In genomic region chr2:222840060-222840802, GRCh38 we compare ENCODE assay signal across 26 cellular contexts.
"Had no signal": no experiment of that assay in that cellular context is flagged by ENCODE, and none has a peak within 500 bp of the region (broad histone marks: within the 10 kb centered on the region; RNA-seq: fewer than 3 reads in every experiment).

No MANE protein-coding gene starts in this region.

- H3K4me3 Mint-ChIP-seq: activated T-helper 1 cell treated with anti-CD3 and anti-CD28 coated beads, Interleukin-12 subunit alpha, Interleukin-12 subunit beta, Interleukin-2, Interleukin-4 antibody, amounts not matched to agents 30 ng/mL and 10 ng/mL and 1 ng/mL, durations not matched to agents 14 hours and 24 hours and 36 hours; mesothelial cell of epicardium; naive thymus-derived CD8-positive, alpha-beta T cell; neural progenitor cell; stimulated activated naive B cell treated with anti-CD40 and anti-IgM and Interleukin-4, amounts not matched to agents 10 μg/mL and 1 μg/mL and 100 μg/mL, for 72 hours; WTC11 had no signal

- H3K36me3 Mint-ChIP-seq: mesothelial cell of epicardium; neural progenitor cell; stimulated activated naive B cell treated with anti-CD40 and anti-IgM and Interleukin-4, amounts not matched to agents 10 μg/mL and 1 μg/mL and 100 μg/mL, for 72 hours; WTC11 had no signal

- DNase-seq: activated CD4-positive, alpha-beta T cell treated with anti-CD3 and anti-CD28 coated beads, Interleukin-2, amount 50 U/mL, for 48 hours; activated gamma-delta T cell; activated naive CD4-positive, alpha-beta T cell treated with anti-CD3 and anti-CD28 coated beads, Interleukin-2, amount 50 U/mL, for 16 hours; adrenal gland; brain microvascular endothelial cell; central memory CD4-positive, alpha-beta T cell; effector memory CD4-positive, alpha-beta T cell; gastrocnemius medialis; hippocampal formation; left ventricle myocardium superior; mammary epithelial cell; naive thymus-derived CD8-positive, alpha-beta T cell; pancreas; sigmoid colon; stimulated activated CD4-positive, alpha-beta T cell treated with anti-CD3 and anti-CD28 coated beads, Interleukin-15, amount 100 ng/mL, for 24 hours; stimulated activated CD8-positive, alpha-beta memory T cell treated with anti-CD3 and anti-CD28 coated beads, Interleukin-4, amount 100 ng/mL, for 48 hours; stimulated activated naive B cell treated with anti-CD40 and anti-IgM and Interleukin-4, amounts not matched to agents 10 μg/mL and 1 μg/mL and 100 μg/mL, for 72 hours; T-helper 9 cell; upper lobe of left lung had no signal

- H3K27ac Mint-ChIP-seq: activated T-helper 1 cell treated with anti-CD3 and anti-CD28 coated beads, Interleukin-12 subunit alpha, Interleukin-12 subunit beta, Interleukin-2, Interleukin-4 antibody, amounts not matched to agents 30 ng/mL and 10 ng/mL and 1 ng/mL, durations not matched to agents 14 hours and 24 hours and 36 hours; mesothelial cell of epicardium; neural progenitor cell; stimulated activated naive B cell treated with anti-CD40 and anti-IgM and Interleukin-4, amounts not matched to agents 10 μg/mL and 1 μg/mL and 100 μg/mL, for 72 hours; WTC11 had no signal

- H3K4me3 ChIP-seq: adrenal gland, ascending aorta, gastrocnemius medialis, neural progenitor cell, pancreas, sigmoid colon, smooth muscle cell, thoracic aorta, upper lobe of left lung had no signal

- H3K27me3 ChIP-seq: adrenal gland, ascending aorta, brain microvascular endothelial cell, gastrocnemius medialis, neural progenitor cell, pancreas, sigmoid colon, upper lobe of left lung had no signal

- H3K4me1 Mint-ChIP-seq: neural progenitor cell; stimulated activated naive B cell treated with anti-CD40 and anti-IgM and Interleukin-4, amounts not matched to agents 10 μg/mL and 1 μg/mL and 100 μg/mL, for 72 hours; WTC11 had no signal

- H3K9ac ChIP-seq: neural progenitor cell had no signal

- ATAC-seq: gastrocnemius medialis; left ventricle myocardium superior; pancreas; stimulated activated naive B cell treated with anti-CD40 and anti-IgM and Interleukin-4, amounts not matched to agents 10 μg/mL and 1 μg/mL and 100 μg/mL, for 72 hours; WTC11 had no signal

- H3K4me1 ChIP-seq: adrenal gland, neural progenitor cell, sigmoid colon had no signal

- H3K36me3 ChIP-seq: adrenal gland, ascending aorta, brain microvascular endothelial cell, gastrocnemius medialis, neural progenitor cell, pancreas, sigmoid colon, thoracic aorta, upper lobe of left lung had no signal

- H2AFZ ChIP-seq: neural progenitor cell had no signal

- H3K9me3 Mint-ChIP-seq: activated T-helper 1 cell treated with anti-CD3 and anti-CD28 coated beads, Interleukin-12 subunit alpha, Interleukin-12 subunit beta, Interleukin-2, Interleukin-4 antibody, amounts not matched to agents 30 ng/mL and 10 ng/mL and 1 ng/mL, durations not matched to agents 14 hours and 24 hours and 36 hours; naive thymus-derived CD8-positive, alpha-beta T cell; neural progenitor cell; stimulated activated naive B cell treated with anti-CD40 and anti-IgM and Interleukin-4, amounts not matched to agents 10 μg/mL and 1 μg/mL and 100 μg/mL, for 72 hours had no signal

- H3K9me3 ChIP-seq: adrenal gland, ascending aorta, gastrocnemius medialis, pancreas, sigmoid colon, thoracic aorta, upper lobe of left lung had no signal

- H3K4me2 ChIP-seq: neural progenitor cell, smooth muscle cell had no signal

- H3K27ac ChIP-seq: adrenal gland, ascending aorta, brain microvascular endothelial cell, gastrocnemius medialis, neural progenitor cell, pancreas, sigmoid colon, thoracic aorta, upper lobe of left lung had no signal
